ENCODE assay signal across 1 cellular context in the genomic region with DNA sequence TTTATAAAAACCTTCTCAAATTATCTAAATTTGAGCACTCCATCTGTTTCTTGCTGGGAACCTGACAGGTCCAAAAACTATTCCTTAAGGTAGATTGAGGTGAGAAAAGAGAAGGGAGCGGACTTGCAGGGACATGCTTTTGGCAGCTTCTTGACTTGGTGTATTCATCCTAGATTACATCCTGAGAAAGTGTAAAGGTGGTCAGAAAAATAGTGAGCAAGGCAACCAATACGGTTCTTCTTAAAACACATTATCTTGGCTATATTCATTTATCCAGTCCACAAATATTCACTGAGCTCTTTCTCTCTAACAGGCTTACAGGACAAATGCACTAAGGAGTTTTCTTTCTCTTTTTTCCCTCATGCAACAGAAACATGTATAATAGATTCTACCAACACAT.
TF ChIP-seq lines count a peak whose summit lies in the region.

No MANE protein-coding gene starts in this region.

TF ChIP-seq in GM23338, 12 proteins besides CTCF, POLR2A, EP300 and RAD21 (continued from another document):
- TF ChIP-seq, protein P1, sequence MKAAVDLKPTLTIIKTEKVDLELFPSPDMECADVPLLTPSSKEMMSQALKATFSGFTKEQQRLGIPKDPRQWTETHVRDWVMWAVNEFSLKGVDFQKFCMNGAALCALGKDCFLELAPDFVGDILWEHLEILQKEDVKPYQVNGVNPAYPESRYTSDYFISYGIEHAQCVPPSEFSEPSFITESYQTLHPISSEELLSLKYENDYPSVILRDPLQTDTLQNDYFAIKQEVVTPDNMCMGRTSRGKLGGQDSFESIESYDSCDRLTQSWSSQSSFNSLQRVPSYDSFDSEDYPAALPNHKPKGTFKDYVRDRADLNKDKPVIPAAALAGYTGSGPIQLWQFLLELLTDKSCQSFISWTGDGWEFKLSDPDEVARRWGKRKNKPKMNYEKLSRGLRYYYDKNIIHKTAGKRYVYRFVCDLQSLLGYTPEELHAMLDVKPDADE (IDR thresholded peaks at IDR 0.05) = no peak
